8 cellular contexts compared by ENCODE assay signal in the genomic region with DNA sequence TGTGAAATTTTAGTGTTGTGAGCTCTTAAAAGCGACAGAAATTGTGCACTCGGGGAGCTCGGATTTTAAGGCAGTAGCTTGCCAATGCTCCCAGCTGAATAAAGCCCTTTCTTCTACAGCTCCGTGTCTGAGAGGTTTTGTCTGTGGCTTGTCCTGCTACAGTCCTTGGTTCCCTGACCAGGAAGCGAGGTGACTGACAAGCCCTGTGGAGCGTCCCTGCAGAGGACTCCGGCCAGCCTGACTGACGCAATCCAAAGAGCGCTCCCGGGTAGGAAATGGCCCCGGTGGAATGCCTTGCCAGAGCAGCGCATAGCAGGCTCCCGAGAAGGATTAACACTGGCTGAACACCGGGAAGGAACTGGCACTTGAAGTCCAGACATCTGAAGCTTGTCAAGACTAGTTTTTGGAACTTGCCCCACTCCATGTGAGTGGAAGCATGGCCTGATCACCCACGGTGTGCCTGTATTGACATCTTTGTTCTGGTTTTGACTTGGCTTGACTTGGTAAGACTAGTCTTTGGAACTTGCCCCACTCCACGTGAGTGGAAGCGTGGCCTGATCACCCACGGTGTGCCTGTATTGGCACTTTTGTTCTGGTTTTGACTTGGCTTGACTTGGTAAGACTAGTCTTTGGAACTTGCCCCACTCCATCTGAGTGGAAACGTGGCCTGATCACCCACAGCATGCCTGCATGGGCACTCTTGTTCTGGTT. TPM values are rescaled to one million over a fixed set of nuclear protein-coding genes. Genes with fewer than 3 reads are reported as not detected.
DNase-seq lines count a peak whose midpoint lies in the region; ATAC-seq and TF ChIP-seq lines count a peak whose summit lies in the region.
"Not testable (repeated sequence)": the region's sequence is repeated elsewhere in the genome, so short reads cannot be mapped to it uniquely, and the experiment has no call there.

No MANE protein-coding gene starts in this region.

- ATAC-seq in esophagus mucosa = peak; percentile 30

- DNase-seq in CD14-positive monocyte (ENCODE audit: low spot score) = not testable (repeated sequence)
- DNase-seq in HFFc6 (peak; percentile 24), ascending aorta (ENCODE audit: low spot score in 2 of 2) (peak in 1 of 2 donors; percentile 87), kidney glomerular epithelial cell (lab: John Stamatoyannopoulos, UW) (peak; percentile 69), nucleus accumbens (lab: John Stamatoyannopoulos, UW) (peak in 31 of 56 donors; percentile 12 to 74 (median 37)), superior temporal gyrus (ENCODE audit: extremely low spot score) (peak; percentile 44)

- H3K9me3 ChIP-seq in ascending aorta = not testable (repeated sequence)

- H3K4me3 ChIP-seq in ascending aorta = peak overlapping the region; percentile 68 to 92

- H3K9me3 Mint-ChIP-seq in CD14-positive monocyte; HFFc6; T-helper 1 cell treated with Interleukin-12 subunit alpha and Interleukin-12 subunit beta and Interleukin-4 antibody, amounts not matched to agents 30 μg/mL and 1 μg/mL, for 36 hours: not testable (repeated sequence)

- H3K36me3 ChIP-seq in ascending aorta = peaks cover 12 to 18% of the 10 kb centered on the region in 2 donors

- H3K27ac ChIP-seq in ascending aorta = peak overlapping the region; percentile 95 to 98

- intact Hi-C loops in CD14-positive monocyte (cut with micrococcal nuclease) = loop anchor here (5.0 kb wide), 2 partner anchors 41 to 184 kb away; a partner anchor contains a TSS
- intact Hi-C loops in ascending aorta (cut with DNase I) = loop anchor here (2.0 to 10.0 kb wide), 4 partner anchors 81 to 481 kb away; no protein-coding TSS in a partner anchor

- peaks cover 45% of the 10 kb centered on the region for H3K4me1 Mint-ChIP-seq in CD14-positive monocyte
- peaks cover 42% of the 10 kb centered on the region for H3K4me1 Mint-ChIP-seq in HFFc6 (ENCODE audit: low read depth)
- H3K4me1 Mint-ChIP-seq in T-helper 1 cell treated with Interleukin-12 subunit alpha and Interleukin-12 subunit beta and Interleukin-4 antibody, amounts not matched to agents 30 μg/mL and 1 μg/mL, for 36 hours (ENCODE audit: low read depth) = peaks cover 37% of the 10 kb centered on the region

- H3K27ac Mint-ChIP-seq in CD14-positive monocyte = peak overlapping the region; percentile 90 to 97 (median 94)
- H3K27ac Mint-ChIP-seq in HFFc6 = peak overlapping the region; percentile 96
- peak overlapping the region; percentile 71 for H3K27ac Mint-ChIP-seq in T-helper 1 cell treated with Interleukin-12 subunit alpha and Interleukin-12 subunit beta and Interleukin-4 antibody, amounts not matched to agents 30 μg/mL and 1 μg/mL, for 36 hours

- peaks cover 15 to 27% of the 10 kb centered on the region in 2 donors for H3K4me1 ChIP-seq in ascending aorta

- H3K36me3 Mint-ChIP-seq in CD14-positive monocyte (peaks cover 23 to 26% of the 10 kb centered on the region in 2 donors), HFFc6 (ENCODE audit: low read depth) (peaks cover 29% of the 10 kb centered on the region)
- peaks cover 20% of the 10 kb centered on the region for H3K36me3 Mint-ChIP-seq in T-helper 1 cell treated with Interleukin-12 subunit alpha and Interleukin-12 subunit beta and Interleukin-4 antibody, amounts not matched to agents 30 μg/mL and 1 μg/mL, for 36 hours (ENCODE audit: low read depth)

- H3K27me3 ChIP-seq in ascending aorta = not testable (repeated sequence)

- not testable (repeated sequence) for H3K27me3 Mint-ChIP-seq in CD14-positive monocyte (ENCODE audit: low read depth in 3 of 3); HFFc6 (ENCODE audit: insufficient read depth); T-helper 1 cell treated with Interleukin-12 subunit alpha and Interleukin-12 subunit beta and Interleukin-4 antibody, amounts not matched to agents 30 μg/mL and 1 μg/mL, for 36 hours (ENCODE audit: low read depth)

- TF ChIP-seq CTCF in CD14-positive monocyte (IDR thresholded peaks at IDR 0.05); HFFc6 (IDR thresholded peaks at IDR 0.05); ascending aorta (IDR thresholded peaks at IDR 0.05): not testable (repeated sequence)

- H3K4me3 Mint-ChIP-seq in CD14-positive monocyte = peak overlapping the region; percentile 46 to 85
- H3K4me3 Mint-ChIP-seq in HFFc6 = peak overlapping the region; percentile 97
- H3K4me3 Mint-ChIP-seq in T-helper 1 cell treated with Interleukin-12 subunit alpha and Interleukin-12 subunit beta and Interleukin-4 antibody, amounts not matched to agents 30 μg/mL and 1 μg/mL, for 36 hours = peak overlapping the region; percentile 46

RNA-seq across cellular contexts. Expression of a gene that starts 1.2 kb away (rescaled TPM):
- polyA plus RNA-seq in CD14-positive monocyte = 10 to 100 TPM; 40.1 to 47.4 TPM
- 10 to 100 TPM; 26.4 to 32.8 (median 30.0) TPM for total RNA-seq in HFFc6 (2021; fragmentation: NEBNext Ultra II Directional; extraction: Animal tissue kit (Norgen Biotek cat#: 25700))
- total RNA-seq in ascending aorta (21.6 TPM), esophagus mucosa (39.6 TPM)

RNA-seq across cellular contexts. Expression of a gene that starts 23.9 kb away (rescaled TPM):
- polyA plus RNA-seq in CD14-positive monocyte = 10 to 100 TPM; 10.6 to 14.7 TPM
- 1 to 10 TPM in 4 of 6 experiments, under 1 TPM in 2; 0.47 to 2.2 (median 1.6) TPM for total RNA-seq in HFFc6 (2021; fragmentation: NEBNext Ultra II Directional; extraction: Animal tissue kit (Norgen Biotek cat#: 25700))
- 26.9 TPM for total RNA-seq in ascending aorta
- 1.4 TPM for total RNA-seq in esophagus mucosa

RNA-seq across cellular contexts. Expression of a gene that starts 39.6 kb away (rescaled TPM):
- polyA plus RNA-seq in CD14-positive monocyte = 1 to 10 TPM; 2.5 to 3.9 TPM
- 10 to 100 TPM in 4 of 6 experiments, 1 to 10 TPM in 2; 7.5 to 12.4 (median 10.4) TPM for total RNA-seq in HFFc6 (2021; fragmentation: NEBNext Ultra II Directional; extraction: Animal tissue kit (Norgen Biotek cat#: 25700))
- total RNA-seq in ascending aorta (66.7 TPM), esophagus mucosa (28.8 TPM)

Comparison
In these comparisons a context has a peak if more than half of its experiments do, and no peak if none do; other contexts are left out.
1. H3K4me3 Mint-ChIP-seq: peak in every context shown above with its lines; median percentile 97 in HFFc6; 66 in CD14-positive monocyte; 46 in T-helper 1 cell treated with Interleukin-12 subunit alpha and Interleukin-12 subunit beta and Interleukin-4 antibody, amounts not matched to agents 30 μg/mL and 1 μg/mL, for 36 hours.